Comparison of ENCODE assay signal across 14 cellular contexts in genomic region chr14:75025876-75026275, GRCh38. TPM values are rescaled to one million over a fixed set of nuclear protein-coding genes. Genes with fewer than 3 reads are reported as not detected.
"Had no signal": no experiment of that assay in that cellular context is flagged by ENCODE, and none has a peak within 500 bp of the region (broad histone marks: within the 10 kb centered on the region; RNA-seq: fewer than 3 reads in every experiment).

No MANE protein-coding gene starts in this region.

- DNase-seq: effector memory CD4-positive, alpha-beta T cell; esophagus squamous epithelium; foreskin fibroblast; glutamatergic neuron; occipital lobe; psoas muscle; stimulated activated CD4-positive, alpha-beta T cell treated with anti-CD3 and anti-CD28 coated beads, Interleukin-12 subunit alpha, Interleukin-12 subunit beta, amount 100 ng/mL, for 4 hours; stimulated activated naive CD4-positive, alpha-beta T cell treated with Interleukin-2 at 50 U/mL for 16 hours had no signal

- H3K4me1 ChIP-seq: gastroesophageal sphincter, parathyroid adenoma, vagina had no signal

- H3K9me3 ChIP-seq: esophagus squamous epithelium, gastroesophageal sphincter, mucosa of descending colon, psoas muscle, vagina had no signal

- H3K27me3 ChIP-seq: esophagus squamous epithelium, gastroesophageal sphincter, vagina had no signal

- H3K27ac ChIP-seq: gastroesophageal sphincter, parathyroid adenoma, psoas muscle, vagina had no signal

- ATAC-seq: gastroesophageal sphincter, psoas muscle, sciatic nerve had no signal

- H3K4me3 ChIP-seq: esophagus squamous epithelium, gastroesophageal sphincter, mucosa of descending colon, psoas muscle, skin epidermis, vagina had no signal

RNA-seq across cellular contexts. Expression of gene ZC2HC1C, which starts 43.6 kb away (rescaled TPM):
- total RNA-seq: vagina had no signal
